14 cellular contexts compared by ENCODE assay signal in the genomic region with DNA sequence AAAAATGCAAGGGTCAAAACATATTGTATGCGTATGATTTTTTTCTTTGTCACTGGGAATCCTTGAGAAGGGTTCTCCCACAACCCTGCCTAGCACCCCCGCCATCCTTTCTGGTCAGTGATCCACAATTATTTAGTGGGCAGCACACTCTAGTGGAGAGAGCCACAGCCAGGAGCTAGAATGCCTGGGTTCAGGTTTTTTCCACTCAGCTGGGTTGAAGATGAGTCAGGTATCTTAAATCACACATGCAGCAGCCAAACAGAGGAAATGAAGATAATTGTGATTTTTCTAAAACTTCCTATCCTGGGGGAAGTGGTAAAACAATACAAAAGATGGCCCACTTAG.
DNase-seq lines count a peak whose midpoint lies in the region; TF ChIP-seq lines count a peak whose summit lies in the region.
"Had no signal": no experiment of that assay in that cellular context is flagged by ENCODE, and none has a peak within 500 bp of the region (broad histone marks: within the 10 kb centered on the region; RNA-seq: fewer than 3 reads in every experiment).

No MANE protein-coding gene starts in this region.

- peak; percentile 61 for DNase-seq in COR-L47 (lab: John Stamatoyannopoulos, UW)
- peak; percentile 64 for DNase-seq in Karpas-422
- DNase-seq in SJCRH30: peak; percentile 60 to 71
- peak; percentile 39 for DNase-seq in kidney glomerular epithelial cell (lab: John Stamatoyannopoulos, UW)
- no peak for DNase-seq in AG08396 (ENCODE audit: low spot score)
- DNase-seq in right atrium auricular region (ENCODE audit: low spot score): no peak
- no peak for DNase-seq in stimulated activated CD8-positive, alpha-beta memory T cell treated with anti-CD3 and anti-CD28 coated beads, Interleukin-4, amount 100 ng/mL, for 48 hours
- no peak for DNase-seq in hippocampal formation (lab: John Stamatoyannopoulos, UW)
- DNase-seq: activated CD4-positive, alpha-beta memory T cell treated with anti-CD3 and anti-CD28 coated beads for 36 hours; brain microvascular endothelial cell; NCI-H1436; OCI-M1; T-helper 17 cell had no signal

- H3K4me2 ChIP-seq in Karpas-422 (ENCODE audit: low read depth, low read length, poor library complexity, severe bottlenecking): no peak overlapping the region

- no peaks in the 10 kb centered on the region for H3K79me2 ChIP-seq in Karpas-422 (ENCODE audit: low read length)
- H3K79me2 ChIP-seq: parathyroid adenoma had no signal

- H3K9me2 ChIP-seq in Karpas-422 (replicated peaks; ENCODE audit: insufficient read depth, low read length): no peaks in the 10 kb centered on the region

- no peaks in the 10 kb centered on the region for H4K20me1 ChIP-seq in Karpas-422 (ENCODE audit: insufficient read depth, low read depth, low read length)

- no peak overlapping the region for H2AFZ ChIP-seq in Karpas-422 (ENCODE audit: low read length)
- H2AFZ ChIP-seq: parathyroid adenoma had no signal

- H3K4me1 ChIP-seq in Karpas-422 (ENCODE audit: low read length) (no peaks in the 10 kb centered on the region), SJCRH30 (peaks cover 44% of the 10 kb centered on the region), right atrium auricular region (no peaks in the 10 kb centered on the region)
- H3K4me1 ChIP-seq: parathyroid adenoma had no signal

- no peak overlapping the region for H3K4me3 ChIP-seq in Karpas-422 (ENCODE audit: low read length)
- no peak overlapping the region for H3K4me3 ChIP-seq in SJCRH30
- H3K4me3 ChIP-seq in right atrium auricular region: no peak overlapping the region

- H3K9me3 ChIP-seq in Karpas-422 (ENCODE audit: low read length) (no peaks in the 10 kb centered on the region), SJCRH30 (replicated peaks) (no peaks in the 10 kb centered on the region), right atrium auricular region (no peaks in the 10 kb centered on the region)

- no peak for TF ChIP-seq CTCF in right atrium auricular region (IDR thresholded peaks at IDR 0.05)

- no peaks in the 10 kb centered on the region for H3K27me3 ChIP-seq in Karpas-422 (ENCODE audit: low read length)
- no peaks in the 10 kb centered on the region for H3K27me3 ChIP-seq in SJCRH30
- no peaks in the 10 kb centered on the region for H3K27me3 ChIP-seq in right atrium auricular region
- H3K27me3 ChIP-seq: brain microvascular endothelial cell had no signal

- H3K36me3 ChIP-seq in Karpas-422 (ENCODE audit: insufficient read depth, low read length) (no peaks in the 10 kb centered on the region), SJCRH30 (no peaks in the 10 kb centered on the region), right atrium auricular region (no peaks in the 10 kb centered on the region)
- H3K36me3 ChIP-seq: brain microvascular endothelial cell had no signal

- H3K9ac ChIP-seq in Karpas-422 (ENCODE audit: low read length): no peak overlapping the region
- H3K9ac ChIP-seq: parathyroid adenoma had no signal

- no peak overlapping the region for H3K27ac ChIP-seq in Karpas-422 (ENCODE audit: low read length)
- H3K27ac ChIP-seq in SJCRH30: peak overlapping the region; percentile 89
- H3K27ac ChIP-seq in right atrium auricular region: no peak overlapping the region
- H3K27ac ChIP-seq: brain microvascular endothelial cell, parathyroid adenoma had no signal

Comparison
In these comparisons a context has a peak if more than half of its experiments do, and no peak if none do; other contexts are left out.
1. DNase-seq: peak in COR-L47 (single experiment), Karpas-422 (single experiment), SJCRH30 (2 of 2) and kidney glomerular epithelial cell (single experiment); none in AG08396 (single experiment), right atrium auricular region (single experiment), stimulated activated CD8-positive, alpha-beta memory T cell treated with anti-CD3 and anti-CD28 coated beads, Interleukin-4, amount 100 ng/mL, for 48 hours (single experiment) and hippocampal formation (0 of 2).